In the genomic region with DNA sequence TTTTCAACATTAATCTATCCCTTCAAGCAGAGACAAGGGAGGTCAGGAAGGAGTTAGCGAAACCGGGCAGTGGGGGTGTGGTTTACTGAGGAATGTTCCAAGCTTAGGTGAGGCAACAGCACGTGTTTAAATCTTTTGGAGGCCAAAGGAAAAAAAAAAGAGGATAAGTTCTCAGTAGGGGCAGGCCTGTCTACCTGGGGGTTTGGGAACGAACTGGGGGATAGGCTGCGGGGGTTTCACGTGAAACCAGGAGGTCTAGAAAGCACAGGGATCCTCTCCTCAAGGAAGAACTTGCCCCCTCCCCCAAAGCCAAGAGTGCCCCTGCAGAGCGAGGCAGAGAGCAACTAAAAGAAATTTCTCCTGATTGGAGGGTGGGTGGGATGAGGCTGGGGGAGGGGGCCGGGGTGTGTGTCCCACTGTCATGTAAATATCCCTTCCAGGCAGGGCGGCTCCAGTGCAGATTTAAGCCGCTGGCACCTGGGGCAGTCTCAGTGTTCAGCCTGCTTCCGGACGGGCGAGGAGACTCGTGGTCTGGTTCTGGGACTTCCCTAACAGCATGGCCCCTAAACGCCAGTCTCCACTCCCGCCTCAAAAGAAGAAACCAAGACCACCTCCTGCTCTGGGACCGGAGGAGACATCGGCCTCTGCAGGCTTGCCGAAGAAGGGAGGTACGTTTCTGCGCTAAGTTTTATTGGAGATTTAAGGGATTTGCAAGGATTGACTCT, we compare ENCODE assay signal across 8 cellular contexts. TPM values are rescaled to one million over a fixed set of nuclear protein-coding genes. Genes with fewer than 3 reads are reported as not detected.
A peak's percentile ranks its signal among the peaks of the same experiment; 100 is the strongest.
DNase-seq lines count a peak whose midpoint lies in the region; ATAC-seq and TF ChIP-seq lines count a peak whose summit lies in the region.

No MANE protein-coding gene starts in this region.

- H3K27ac ChIP-seq in heart right ventricle: peak overlapping the region; percentile 5 to 96 (median 72)

- DNase-seq in activated CD4-positive, alpha-beta T cell treated with anti-CD3 and anti-CD28 coated beads, Interleukin-2, amount 10 ng/mL, durations not matched to agents 24 days and 14 days: peak; percentile 80
- no peak for DNase-seq in activated CD4-positive, alpha-beta T cell treated with anti-CD3 and anti-CD28 coated beads, Interleukin-2, amount 50 U/mL, for 4 hours
- DNase-seq in LoVo (ENCODE audit: low spot score) (peak; percentile 69), heart right ventricle (peak; percentile 32 to 42), posterior vena cava (ENCODE audit: low spot score) (peak; percentile 84), DMS153 treated with DMSO at 0.1 percent for 48 hours (lab: John Stamatoyannopoulos, UW; ENCODE audit: unreplicated experiment) (no peak)
- peak; percentile 65 to 69 for DNase-seq in activated T-cell treated with anti-CD3 and anti-CD28 coated beads, Interleukin-2, amount 50 U/mL, for 48 hours

- H3K4me1 ChIP-seq in heart right ventricle: peaks cover 5 to 52% (median 25%) of the 10 kb centered on the region in 9 donors

- intact Hi-C loops in activated CD4-positive, alpha-beta T cell treated with anti-CD3 and anti-CD28 coated beads, Interleukin-2, amount 10 ng/mL, durations not matched to agents 24 days and 14 days (cut with micrococcal nuclease): loop anchor here (1.0 to 2.0 kb wide), 5 partner anchors 19 to 227 kb away; a partner anchor contains a TSS
- intact Hi-C loops in heart right ventricle (cut with DNase I): loop anchor here in 4 of 10 donors (5.0 to 10.0 kb wide), 3 partner anchors 49 to 261 kb away; a partner anchor contains a TSS
- intact Hi-C loops in posterior vena cava (cut with DNase I): no loop called here

- TF ChIP-seq CTCF in heart right ventricle (IDR thresholded peaks at IDR 0.05): no peak

- H3K4me3 ChIP-seq in heart right ventricle: peak overlapping the region; percentile 47 to 75 (median 58)

- peaks cover 9% of the 10 kb centered on the region for H3K36me3 Mint-ChIP-seq in activated CD4-positive, alpha-beta T cell treated with anti-CD3 and anti-CD28 coated beads, Interleukin-2, amount 10 ng/mL, durations not matched to agents 24 days and 14 days (ENCODE audit: low read depth)

- no peaks in the 10 kb centered on the region for H3K36me3 ChIP-seq in heart right ventricle

- 10% methylated on average over 21 of the region's 21 CpGs for WGBS in heart right ventricle, 2 donors

- no peaks in the 10 kb centered on the region for H3K9me3 ChIP-seq in heart right ventricle

- peak; percentile 27 to 73 (median 60) for ATAC-seq in heart right ventricle
- no peak for ATAC-seq in GM21825 (IDR thresholded peaks at IDR 0.05; ENCODE audit: unreplicated experiment)

- no peaks in the 10 kb centered on the region for H3K27me3 ChIP-seq in heart right ventricle

- peak overlapping the region; percentile 95 for H3K4me3 Mint-ChIP-seq in activated CD4-positive, alpha-beta T cell treated with anti-CD3 and anti-CD28 coated beads, Interleukin-2, amount 10 ng/mL, durations not matched to agents 24 days and 14 days

- peak overlapping the region; percentile 96 for H3K27ac Mint-ChIP-seq in activated CD4-positive, alpha-beta T cell treated with anti-CD3 and anti-CD28 coated beads, Interleukin-2, amount 10 ng/mL, durations not matched to agents 24 days and 14 days

- H3K27me3 Mint-ChIP-seq in activated CD4-positive, alpha-beta T cell treated with anti-CD3 and anti-CD28 coated beads, Interleukin-2, amount 10 ng/mL, durations not matched to agents 24 days and 14 days: no peaks in the 10 kb centered on the region

- H3K4me1 Mint-ChIP-seq in activated CD4-positive, alpha-beta T cell treated with anti-CD3 and anti-CD28 coated beads, Interleukin-2, amount 10 ng/mL, durations not matched to agents 24 days and 14 days: peaks cover 42% of the 10 kb centered on the region

- no peaks in the 10 kb centered on the region for H3K9me3 Mint-ChIP-seq in activated CD4-positive, alpha-beta T cell treated with anti-CD3 and anti-CD28 coated beads, Interleukin-2, amount 10 ng/mL, durations not matched to agents 24 days and 14 days

RNA-seq across cellular contexts. Expression of a gene that starts 5.5 kb away (rescaled TPM):
- 831 and 846 TPM in 2 replicates for total RNA-seq in activated CD4-positive, alpha-beta T cell treated with anti-CD3 and anti-CD28 coated beads, Interleukin-2, amount 10 ng/mL, durations not matched to agents 24 days and 14 days
- total RNA-seq in heart right ventricle: 100 to 1,000 TPM; 183 to 228 (median 202) TPM
- 100 to 1,000 TPM in 1 of 2 donors, 10 to 100 TPM in 1; 87.0 to 138 TPM for polyA plus RNA-seq in heart right ventricle
- 100 to 1,000 TPM; 189 to 240 TPM for total RNA-seq in posterior vena cava

RNA-seq across cellular contexts. Expression of a gene that starts 18.8 kb away (rescaled TPM):
- 22.9 and 24.3 TPM in 2 replicates for total RNA-seq in activated CD4-positive, alpha-beta T cell treated with anti-CD3 and anti-CD28 coated beads, Interleukin-2, amount 10 ng/mL, durations not matched to agents 24 days and 14 days
- total RNA-seq in heart right ventricle (1 to 10 TPM; 3.7 to 8.9 (median 4.7) TPM), posterior vena cava (10 to 100 TPM in 1 of 2 donors, 1 to 10 TPM in 1; 8.8 to 11.4 TPM)
- polyA plus RNA-seq in heart right ventricle: 10 to 100 TPM; 10.6 to 12.7 TPM

RNA-seq across cellular contexts. Expression of a gene that starts 26.9 kb away (rescaled TPM):
- 47.4 and 47.7 TPM in 2 replicates for total RNA-seq in activated CD4-positive, alpha-beta T cell treated with anti-CD3 and anti-CD28 coated beads, Interleukin-2, amount 10 ng/mL, durations not matched to agents 24 days and 14 days
- total RNA-seq in heart right ventricle (10 to 100 TPM; 22.1 to 44.8 (median 30.1) TPM), posterior vena cava (10 to 100 TPM; 18.1 to 19.4 TPM)
- 10 to 100 TPM; 60.1 to 83.2 TPM for polyA plus RNA-seq in heart right ventricle

RNA-seq across cellular contexts. Expression of a gene that starts 40.4 kb away (rescaled TPM):
- total RNA-seq in activated CD4-positive, alpha-beta T cell treated with anti-CD3 and anti-CD28 coated beads, Interleukin-2, amount 10 ng/mL, durations not matched to agents 24 days and 14 days: 46.9 and 48.4 TPM in 2 replicates
- total RNA-seq in heart right ventricle (10 to 100 TPM in 2 of 10 donors, 1 to 10 TPM in 8; 4.1 to 22.5 (median 6.0) TPM), posterior vena cava (1 to 10 TPM; 8.3 to 8.6 TPM)
- 10 to 100 TPM; 15.2 to 36.6 TPM for polyA plus RNA-seq in heart right ventricle

Comparison
In these comparisons a context has a peak if more than half of its experiments do, and no peak if none do; other contexts are left out.
1. DNase-seq: peak in activated CD4-positive, alpha-beta T cell treated with anti-CD3 and anti-CD28 coated beads, Interleukin-2, amount 10 ng/mL, durations not matched to agents 24 days and 14 days (single experiment), LoVo (single experiment), activated T-cell treated with anti-CD3 and anti-CD28 coated beads, Interleukin-2, amount 50 U/mL, for 48 hours (2 of 2), heart right ventricle (2 of 2) and posterior vena cava (single experiment); none in activated CD4-positive, alpha-beta T cell treated with anti-CD3 and anti-CD28 coated beads, Interleukin-2, amount 50 U/mL, for 4 hours (0 of 2) and DMS153 treated with DMSO at 0.1 percent for 48 hours (single experiment).